In genomic region chr11:77375114-77375513, GRCh38 we compare ENCODE assay signal across 19 cellular contexts.
A peak's percentile ranks its signal among the peaks of the same experiment; 100 is the strongest.
DNase-seq lines count a peak whose midpoint lies in the region; ATAC-seq, FAIRE-seq and TF ChIP-seq lines count a peak whose summit lies in the region.
"Had no signal": no experiment of that assay in that cellular context is flagged by ENCODE, and none has a peak within 500 bp of the region (broad histone marks: within the 10 kb centered on the region; RNA-seq: fewer than 3 reads in every experiment).

No MANE protein-coding gene starts in this region.

- no peak for TF ChIP-seq POLR2A in endothelial cell of umbilical vein (IDR thresholded peaks at IDR 0.05; ENCODE audit: low read depth, low read length)

- no peak for ATAC-seq in GM23338
- ATAC-seq in HG02588 (IDR thresholded peaks at IDR 0.05; ENCODE audit: unreplicated experiment), result no peak
- ATAC-seq: heart left ventricle, Right ventricle myocardium inferior, T-cell had no signal

- H3F3A ChIP-seq in GM23338 (replicated peaks; ENCODE audit: low read depth) (0 out of 2 replicates have a peak, but pooled peaks cover 4% of the 10 kb centered on the region), smooth muscle cell (ENCODE audit: low read depth) (no peaks in the 10 kb centered on the region)

- no peak overlapping the region for H3K4me2 ChIP-seq in GM23338
- H3K4me2 ChIP-seq in endothelial cell of umbilical vein (ENCODE audit: insufficient read depth, low read length), result no peak overlapping the region
- H3K4me2 ChIP-seq in smooth muscle cell, result peak overlapping the region; percentile 17
- no peak overlapping the region for H3K4me2 ChIP-seq in mesenchymal stem cell (ENCODE audit: low read length, poor library complexity, severe bottlenecking)

- H4K8ac ChIP-seq in mesenchymal stem cell (ENCODE audit: low read length), result no peak overlapping the region

- H2AFZ ChIP-seq in GM23338, result no peak overlapping the region
- H2AFZ ChIP-seq in endothelial cell of umbilical vein (ENCODE audit: low read depth, low read length), result no peak overlapping the region
- no peak overlapping the region for H2AFZ ChIP-seq in smooth muscle cell (ENCODE audit: low read depth)
- no peak overlapping the region for H2AFZ ChIP-seq in mesenchymal stem cell (ENCODE audit: low read depth, low read length)

- TF ChIP-seq CTCF in GM23338 (conservative IDR thresholded peaks at IDR 0.05; ENCODE audit: low read depth in 2 of 2), result no peak
- no peak for TF ChIP-seq CTCF in VCaP (conservative IDR thresholded peaks at IDR 0.05)
- no peak for TF ChIP-seq CTCF in endothelial cell of umbilical vein (IDR thresholded peaks at IDR 0.05; ENCODE audit: extremely low read depth in 1 of 2, insufficient read depth in 1 of 2, low read depth in 1 of 2, low read length in 2 of 2)
- TF ChIP-seq CTCF in smooth muscle cell (IDR thresholded peaks at IDR 0.05; ENCODE audit: borderline replicate concordance, insufficient read depth, poor library complexity, severe bottlenecking), result no peak

- no TSS peak for BruUV-seq in endothelial cell of umbilical vein (replicated peaks; lab: Mats Ljungman, UMichigan)

- no peak overlapping the region for H3K23ac ChIP-seq in mesenchymal stem cell (ENCODE audit: low read length in 2 of 2)

- H3K27me3 Mint-ChIP-seq in GM23338 (ENCODE audit: insufficient read depth, low read depth, poor library complexity), result peaks cover 4% of the 10 kb centered on the region
- H3K27me3 Mint-ChIP-seq: brain, T-cell had no signal

- H3K9ac ChIP-seq in endothelial cell of umbilical vein (replicated peaks; ENCODE audit: extremely low read depth, insufficient read depth, low read length) (no peak overlapping the region), smooth muscle cell (ENCODE audit: low read depth) (no peak overlapping the region), mesenchymal stem cell (ENCODE audit: low read length) (no peak overlapping the region)

- POLR2A ChIA-PET in endothelial cell of umbilical vein (lab: Charles Lee), result no interaction called here

- H3K9me1 ChIP-seq in endothelial cell of umbilical vein (replicated peaks; ENCODE audit: control insufficient read depth, extremely low read depth, insufficient read depth, low read length), result no peaks in the 10 kb centered on the region

- H3K18ac ChIP-seq in mesenchymal stem cell (ENCODE audit: low read depth in 1 of 2, low read length in 2 of 2), result no peak overlapping the region

- no peak overlapping the region for H2BK15ac ChIP-seq in mesenchymal stem cell (ENCODE audit: low read depth, poor library complexity, severe bottlenecking)

- H3K79me1 ChIP-seq in mesenchymal stem cell (replicated peaks; ENCODE audit: low read length, poor library complexity, severe bottlenecking), result peaks cover 2% of the 10 kb centered on the region

- peak; percentile 18 for FAIRE-seq in endothelial cell of umbilical vein (lab: Jason Lieb, UNC)
- FAIRE-seq: GM18507 had no signal

- H2BK12ac ChIP-seq in mesenchymal stem cell (ENCODE audit: low read length in 2 of 2), result no peak overlapping the region

- dilution Hi-C loops in endothelial cell of umbilical vein (cut with MboI; ENCODE audit: extremely low pct_ligation_motif_present, low sequenced_read_pairs), result no loop called here

- H3K27me3 ChIP-seq in GM23338 (ENCODE audit: insufficient read depth) (no peaks in the 10 kb centered on the region), endothelial cell of umbilical vein (ENCODE audit: control insufficient read depth in 2 of 2, insufficient read depth in 2 of 2, low read length in 2 of 2) (no peaks in the 10 kb centered on the region), smooth muscle cell (ENCODE audit: low read depth) (no peaks in the 10 kb centered on the region), mesenchymal stem cell (ENCODE audit: control insufficient read depth in 1 of 2, insufficient read depth in 1 of 2, low read length in 2 of 2) (no peaks in the 10 kb centered on the region)
- H3K27me3 ChIP-seq: esophagus muscularis mucosa, heart left ventricle, right atrium auricular region had no signal

- DNase-seq in GM23338 (ENCODE audit: low spot score), result no peak
- no peak for DNase-seq in endothelial cell of umbilical vein (ENCODE audit: low read depth, low spot score)
- DNase-seq in smooth muscle cell (lab: John Stamatoyannopoulos, UW; ENCODE audit: unreplicated experiment), result no peak
- no peak for DNase-seq in mesenchymal stem cell
- no peak for DNase-seq in HPDE6-E6E7 (ENCODE audit: extremely low spot score)
- DNase-seq: activated naive CD4-positive, alpha-beta T cell treated with anti-CD3 and anti-CD28 coated beads for 36 hours; heart left ventricle; NCI-H1092; NCI-H2081 treated with DMSO at 0.1 percent for 48 hours; NCI-H524; stimulated activated CD4-positive, alpha-beta T cell treated with anti-CD3 and anti-CD28 coated beads, Interleukin-15, amount 100 ng/mL, for 24 hours; T-cell had no signal

- WGBS in smooth muscle cell (ENCODE audit: low lambda C conversion rate), result 79% methylated on average over 1 of the region's 1 CpG
- WGBS in mesenchymal stem cell, result 100% methylated on average over 1 of the region's 1 CpG

- H3K36me3 ChIP-seq in GM23338 (ENCODE audit: insufficient read depth) (peaks cover 55% of the 10 kb centered on the region), endothelial cell of umbilical vein (ENCODE audit: control insufficient read depth in 2 of 2, extremely low read depth in 1 of 2, insufficient read depth in 2 of 2, low read length in 2 of 2) (no peaks in the 10 kb centered on the region), smooth muscle cell (ENCODE audit: low read depth) (no peaks in the 10 kb centered on the region), mesenchymal stem cell (ENCODE audit: control insufficient read depth in 1 of 2, insufficient read depth in 2 of 2, low read depth in 1 of 2, low read length in 2 of 2) (peaks cover 10 to 66% of the 10 kb centered on the region in 2 experiments)

- H3K36me3 Mint-ChIP-seq in GM23338 (ENCODE audit: low read depth), result peaks cover 60% of the 10 kb centered on the region

- no peak overlapping the region for H3K14ac ChIP-seq in mesenchymal stem cell (ENCODE audit: low read length in 2 of 2)

- CTCF ChIA-PET in endothelial cell of umbilical vein (lab: Charles Lee), result interaction anchor here (1.4 kb wide), 1 partner anchor 11 kb away, joined by 3 read pairs; no protein-coding TSS in a partner anchor

- H3K9me3 ChIP-seq in endothelial cell of umbilical vein (replicated peaks; ENCODE audit: control insufficient read depth, insufficient read depth, low read length) (no peaks in the 10 kb centered on the region), smooth muscle cell (replicated peaks; ENCODE audit: low read depth) (no peaks in the 10 kb centered on the region), mesenchymal stem cell (ENCODE audit: control insufficient read depth, low read length) (no peaks in the 10 kb centered on the region)
- H3K9me3 ChIP-seq: esophagus muscularis mucosa, heart left ventricle, right atrium auricular region had no signal

- intact Hi-C loops in endothelial cell of umbilical vein (cut with micrococcal nuclease), result loop anchor here (10.0 kb wide), 1 partner anchor 170 kb away; no protein-coding TSS in a partner anchor

- H2AK5ac ChIP-seq in mesenchymal stem cell (ENCODE audit: low read length, severe bottlenecking), result no peak overlapping the region

- H4K91ac ChIP-seq in mesenchymal stem cell (ENCODE audit: low read length), result no peak overlapping the region

- no peak overlapping the region for H2BK120ac ChIP-seq in mesenchymal stem cell (ENCODE audit: low read depth, low read length)

- H3K9me3 Mint-ChIP-seq in GM23338, result no peaks in the 10 kb centered on the region
- H3K9me3 Mint-ChIP-seq: activated naive CD4-positive, alpha-beta T cell treated with anti-CD3 and anti-CD28 coated beads for 36 hours; brain; T-cell had no signal

- no peaks in the 10 kb centered on the region for H3K9me2 ChIP-seq in GM23338 (ENCODE audit: insufficient read depth)

- no peak overlapping the region for H3K4me3 ChIP-seq in GM23338
- H3K4me3 ChIP-seq in endothelial cell of umbilical vein (replicated peaks in 1 of 3; ENCODE audit: insufficient read depth in 1 of 3, low read depth in 1 of 3, low read length in 3 of 3), result no peak overlapping the region
- no peak overlapping the region for H3K4me3 ChIP-seq in smooth muscle cell
- H3K4me3 ChIP-seq in mesenchymal stem cell (ENCODE audit: insufficient read depth in 1 of 2, low read depth in 1 of 2, low read length in 2 of 2), result no peak overlapping the region
- H3K4me3 ChIP-seq: esophagus muscularis mucosa, heart left ventricle, right atrium auricular region had no signal

- H4K20me1 ChIP-seq in GM23338 (replicated peaks; ENCODE audit: insufficient read depth), result peaks cover 7% of the 10 kb centered on the region; the same call in 1 of the 2 replicates
- no peaks in the 10 kb centered on the region for H4K20me1 ChIP-seq in endothelial cell of umbilical vein (replicated peaks; ENCODE audit: control insufficient read depth, extremely low read depth, insufficient read depth, low read length)
- H4K20me1 ChIP-seq in smooth muscle cell (ENCODE audit: low read depth), result no peaks in the 10 kb centered on the region

- no peaks in the 10 kb centered on the region for H3K4me1 Mint-ChIP-seq in GM23338

- H3K27ac Mint-ChIP-seq in GM23338, result peak overlapping the region; percentile 65; the same call in 1 of the 2 replicates
- H3K27ac Mint-ChIP-seq: activated naive CD4-positive, alpha-beta T cell treated with anti-CD3 and anti-CD28 coated beads for 36 hours; T-cell had no signal

- H3K79me2 ChIP-seq in GM23338 (replicated peaks; ENCODE audit: insufficient read depth), result peaks cover 15% of the 10 kb centered on the region; the same call in 1 of the 2 replicates
- no peaks in the 10 kb centered on the region for H3K79me2 ChIP-seq in endothelial cell of umbilical vein (ENCODE audit: control insufficient read depth, insufficient read depth, low read length)
- no peaks in the 10 kb centered on the region for H3K79me2 ChIP-seq in smooth muscle cell (ENCODE audit: low read depth)

- H3K27ac ChIP-seq in GM23338 (ENCODE audit: low read depth) (no peak overlapping the region), VCaP (peak overlapping the region; percentile 39), endothelial cell of umbilical vein (ENCODE audit: insufficient read depth, low read depth, low read length) (no peak overlapping the region), smooth muscle cell (ENCODE audit: low read depth) (peak overlapping the region; percentile 80), mesenchymal stem cell (ENCODE audit: low read length, poor library complexity, severe bottlenecking) (no peak overlapping the region)
- H3K27ac ChIP-seq: esophagus muscularis mucosa, heart left ventricle, right atrium auricular region had no signal

- H2BK5ac ChIP-seq in mesenchymal stem cell (ENCODE audit: low read depth, low read length, poor library complexity, severe bottlenecking), result no peak overlapping the region

- H3K4me1 ChIP-seq in GM23338 (ENCODE audit: insufficient read depth), result no peaks in the 10 kb centered on the region
- H3K4me1 ChIP-seq in endothelial cell of umbilical vein (ENCODE audit: control insufficient read depth, extremely low read depth, insufficient read depth, low read length), result peaks cover 12% of the 10 kb centered on the region
- H3K4me1 ChIP-seq in smooth muscle cell (ENCODE audit: low read depth), result no peaks in the 10 kb centered on the region
- no peaks in the 10 kb centered on the region for H3K4me1 ChIP-seq in mesenchymal stem cell (ENCODE audit: control insufficient read depth, insufficient read depth, low read depth, low read length)
- H3K4me1 ChIP-seq: esophagus muscularis mucosa, heart left ventricle, right atrium auricular region had no signal

- no peak overlapping the region for H3K4ac ChIP-seq in mesenchymal stem cell (ENCODE audit: low read depth in 1 of 2, low read length in 2 of 2)

- H3K4me3 Mint-ChIP-seq in GM23338, result no peak overlapping the region
- H3K4me3 Mint-ChIP-seq: activated naive CD4-positive, alpha-beta T cell treated with anti-CD3 and anti-CD28 coated beads for 36 hours; brain; T-cell had no signal

Comparison
In these comparisons a context has a peak if more than half of its experiments do, and no peak if none do; other contexts are left out.
1. H3K27ac ChIP-seq: peak in VCaP (single experiment) and smooth muscle cell (single experiment); none in GM23338 (single experiment), endothelial cell of umbilical vein (single experiment) and mesenchymal stem cell (single experiment).